ENCODE assay signal across 1 cellular context in the genomic region with DNA sequence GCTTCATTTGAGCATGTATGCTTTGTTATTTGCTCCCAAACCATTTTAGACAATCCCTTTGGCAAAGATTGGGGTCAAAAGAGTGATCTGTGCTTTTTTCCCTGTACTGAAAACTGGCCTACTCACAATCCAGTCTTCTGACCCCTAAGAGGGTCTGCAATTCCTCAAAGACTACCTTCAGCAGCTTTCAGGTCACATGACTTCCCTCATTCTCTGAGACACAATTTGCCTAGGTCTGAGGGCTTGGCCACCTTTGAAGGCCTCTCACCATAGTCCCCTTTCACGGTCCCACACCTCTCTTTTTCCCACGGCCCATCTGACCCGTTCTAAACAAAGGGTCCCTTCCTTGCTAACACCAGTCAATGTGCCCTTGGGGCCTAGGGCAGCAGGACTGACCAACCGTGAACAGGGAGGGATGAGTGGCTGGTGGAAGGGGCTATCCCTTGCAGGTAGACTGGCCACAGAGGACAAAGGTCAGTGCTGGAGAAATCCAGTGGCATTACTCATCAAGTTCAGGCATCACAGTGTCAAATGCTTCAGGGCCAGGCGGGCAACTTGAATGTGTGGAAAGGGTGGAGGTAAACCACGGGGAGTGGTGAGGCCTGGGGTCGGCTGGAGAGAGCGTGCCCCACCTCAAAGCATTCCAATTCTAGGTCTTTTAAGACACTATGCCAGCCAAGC.
TF ChIP-seq lines count a peak whose summit lies in the region.

No MANE protein-coding gene starts in this region.

TF ChIP-seq in GM23338, 12 proteins besides CTCF, POLR2A, EP300 and RAD21:
- TF ChIP-seq EZH2 (IDR thresholded peaks at IDR 0.05; ENCODE audit: low read depth, unreplicated experiment) (no peak), REST (IDR thresholded peaks at IDR 0.05; ENCODE audit: unreplicated experiment) (no peak), JUNB (IDR thresholded peaks at IDR 0.05; ENCODE audit: unreplicated experiment) (no peak), EZH2phosphoT487 (IDR thresholded peaks at IDR 0.05; ENCODE audit: unreplicated experiment) (no peak), ZNF462 (CRISPR knock-in tag; IDR thresholded peaks at IDR 0.05) (no peak), NANOG (IDR thresholded peaks at IDR 0.05; ENCODE audit: borderline replicate concordance) (no peak), POLR2AphosphoS5 (IDR thresholded peaks at IDR 0.05; ENCODE audit: low read depth) (no peak), ZNF114 (CRISPR knock-in tag; IDR thresholded peaks at IDR 0.05) (no peak), ZNF331 (CRISPR knock-in tag; IDR thresholded peaks at IDR 0.05; ENCODE audit: low read depth) (no peak), ETS1 (IDR thresholded peaks at IDR 0.05) (no peak), STAT1 (IDR thresholded peaks at IDR 0.05; ENCODE audit: unreplicated experiment) (no peak), CREB1 (CRISPR knock-in tag; IDR thresholded peaks at IDR 0.05; ENCODE audit: low read depth) (no peak)
